ENCODE assay signal across 1 cellular context in the genomic region with DNA sequence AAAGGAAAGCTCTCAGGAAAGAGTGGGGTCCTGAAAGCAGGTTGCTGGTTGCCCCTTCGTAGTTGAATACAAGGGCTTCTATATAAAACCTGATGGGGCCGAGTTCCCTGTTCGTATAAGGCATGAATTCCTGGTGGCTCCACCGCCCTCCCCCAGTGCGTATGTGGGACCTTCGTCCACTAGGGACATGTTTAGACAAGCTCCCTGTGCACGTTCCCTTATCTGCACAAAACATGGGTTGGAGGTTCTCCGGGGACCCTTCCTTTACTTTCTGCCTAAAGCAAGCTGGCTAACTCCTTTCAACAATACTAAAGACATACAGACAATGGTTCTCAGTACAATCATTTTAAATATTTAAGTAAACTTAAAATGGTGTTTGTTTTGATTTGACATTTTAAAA.
TF ChIP-seq lines count a peak whose summit lies in the region.

No MANE protein-coding gene starts in this region.

TF ChIP-seq in HepG2, 621 proteins besides CTCF, POLR2A, EP300 and RAD21:
- peak; percentile 91 for TF ChIP-seq TP53 (CRISPR knock-in tag; conservative IDR thresholded peaks at IDR 0.05)
- no peak for TF ChIP-seq ZNF768 (CRISPR knock-in tag; IDR thresholded peaks at IDR 0.05)
- no peak for TF ChIP-seq ATAD3A (CRISPR knock-in tag; IDR thresholded peaks at IDR 0.05)
- TF ChIP-seq ZNF333 (CRISPR knock-in tag; IDR thresholded peaks at IDR 0.05; ENCODE audit: borderline replicate concordance), result no peak
